ENCODE assay signal across 8 cellular contexts in genomic region chr12:64181504-64182291, GRCh38. TPM values are rescaled to one million over a fixed set of nuclear protein-coding genes. Genes with fewer than 3 reads are reported as not detected.
DNase-seq lines count a peak whose midpoint lies in the region; ATAC-seq and TF ChIP-seq lines count a peak whose summit lies in the region.

No MANE protein-coding gene starts in this region.

- POLR2A ChIA-PET in PC-3 (lab: Charles Lee; ENCODE audit: unreplicated experiment) = interaction anchor here (0.5 to 0.9 kb wide), 4 partner anchors 33 to 338 kb away, joined by 3 to 6 read pairs (median 4); no protein-coding TSS in a partner anchor
- POLR2A ChIA-PET in CD8-positive, alpha-beta memory T cell (lab: Charles Lee) = no interaction called here
- POLR2A ChIA-PET in activated CD8-positive, alpha-beta T cell treated with anti-CD3 and anti-CD28 coated beads, Interleukin-2, amount 10 ng/mL, durations not matched to agents 7 days and 5 days (lab: Charles Lee) = interaction anchor here (0.6 kb wide), 1 partner anchor 98 kb away, joined by 3 read pairs; no protein-coding TSS in a partner anchor

- H3K4me1 Mint-ChIP-seq in nephron = peaks cover 7% of the 10 kb centered on the region
- no peaks in the 10 kb centered on the region for H3K4me1 Mint-ChIP-seq in CD8-positive, alpha-beta memory T cell
- no peaks in the 10 kb centered on the region for H3K4me1 Mint-ChIP-seq in activated CD8-positive, alpha-beta T cell treated with anti-CD3 and anti-CD28 coated beads, Interleukin-2, amount 10 ng/mL, durations not matched to agents 7 days and 5 days (ENCODE audit: low read depth)

- no peaks in the 10 kb centered on the region for H3K79me2 ChIP-seq in PC-3 (ENCODE audit: low read length)

- no peaks in the 10 kb centered on the region for H4K20me1 ChIP-seq in PC-3 (ENCODE audit: low read length)

- peaks cover 16% of the 10 kb centered on the region for H3F3A ChIP-seq in PC-3 (ENCODE audit: low read length, unreplicated experiment)

- H3K4me1 ChIP-seq in HAP-1 (no peaks in the 10 kb centered on the region), PC-3 (ENCODE audit: insufficient read depth, low read length) (peaks cover 60% of the 10 kb centered on the region)
- H3K4me1 ChIP-seq in CD8-positive, alpha-beta memory T cell (ENCODE audit: insufficient read depth, low read length) = no peaks in the 10 kb centered on the region

- no peaks in the 10 kb centered on the region for H3K36me3 ChIP-seq in HAP-1 (replicated peaks)
- H3K36me3 ChIP-seq in PC-3 (ENCODE audit: low read depth, low read length) = no peaks in the 10 kb centered on the region
- H3K36me3 ChIP-seq in CD8-positive, alpha-beta memory T cell (ENCODE audit: insufficient read depth, low read length) = no peaks in the 10 kb centered on the region

- no peaks in the 10 kb centered on the region for H3K27me3 Mint-ChIP-seq in nephron (ENCODE audit: low read depth)
- no peaks in the 10 kb centered on the region for H3K27me3 Mint-ChIP-seq in CD8-positive, alpha-beta memory T cell
- H3K27me3 Mint-ChIP-seq in activated CD8-positive, alpha-beta T cell treated with anti-CD3 and anti-CD28 coated beads, Interleukin-2, amount 10 ng/mL, durations not matched to agents 7 days and 5 days (ENCODE audit: low read depth) = no peaks in the 10 kb centered on the region

- peak overlapping the region; percentile 85 for H3K9ac ChIP-seq in PC-3 (ENCODE audit: low read length)

- no peaks in the 10 kb centered on the region for H3K36me3 Mint-ChIP-seq in nephron (ENCODE audit: low read depth)
- peaks cover 1 to 21% (median 5%) of the 10 kb centered on the region in 3 donors for H3K36me3 Mint-ChIP-seq in CD8-positive, alpha-beta memory T cell
- H3K36me3 Mint-ChIP-seq in activated CD8-positive, alpha-beta T cell treated with anti-CD3 and anti-CD28 coated beads, Interleukin-2, amount 10 ng/mL, durations not matched to agents 7 days and 5 days (ENCODE audit: low read depth) = no peaks in the 10 kb centered on the region

- TF ChIP-seq CTCF in AG10803 (conservative IDR thresholded peaks at IDR 0.05; ENCODE audit: low read length) = peak; percentile 67
- TF ChIP-seq CTCF in PC-3 (conservative IDR thresholded peaks at IDR 0.05; ENCODE audit: low read depth, low read length) = peak; percentile 77
- peak; percentile 63 to 65 (median 64) for TF ChIP-seq CTCF in nephron (IDR thresholded peaks at IDR 0.05; ENCODE audit: unreplicated experiment in 3 of 3)

- CTCF ChIA-PET in PC-3 (lab: Charles Lee) = interaction anchor here (0.6 to 1.0 kb wide), 5 partner anchors 10 to 338 kb away, joined by 3 to 4 read pairs (median 3); no protein-coding TSS in a partner anchor
- CTCF ChIA-PET in CD8-positive, alpha-beta memory T cell (lab: Charles Lee) = no interaction called here
- CTCF ChIA-PET in activated CD8-positive, alpha-beta T cell treated with anti-CD3 and anti-CD28 coated beads, Interleukin-2, amount 10 ng/mL, durations not matched to agents 7 days and 5 days (lab: Charles Lee) = interaction anchor here (0.6 kb wide), 1 partner anchor 40 kb away, joined by 3 read pairs; no protein-coding TSS in a partner anchor

- H2AFZ ChIP-seq in PC-3 (ENCODE audit: low read length) = 0 out of 2 replicates have a peak overlapping the region, but pooled peaks have one; percentile 23

- H3K9me3 Mint-ChIP-seq in nephron = no peaks in the 10 kb centered on the region
- no peaks in the 10 kb centered on the region for H3K9me3 Mint-ChIP-seq in CD8-positive, alpha-beta memory T cell
- H3K9me3 Mint-ChIP-seq in activated CD8-positive, alpha-beta T cell treated with anti-CD3 and anti-CD28 coated beads, Interleukin-2, amount 10 ng/mL, durations not matched to agents 7 days and 5 days (ENCODE audit: insufficient read depth) = no peaks in the 10 kb centered on the region

- no peak overlapping the region for H3K4me3 Mint-ChIP-seq in nephron
- H3K4me3 Mint-ChIP-seq in CD8-positive, alpha-beta memory T cell = no peak overlapping the region
- H3K4me3 Mint-ChIP-seq in activated CD8-positive, alpha-beta T cell treated with anti-CD3 and anti-CD28 coated beads, Interleukin-2, amount 10 ng/mL, durations not matched to agents 7 days and 5 days = no peak overlapping the region

- no peaks in the 10 kb centered on the region for H3K27me3 ChIP-seq in HAP-1 (ENCODE audit: low read depth)
- H3K27me3 ChIP-seq in PC-3 (ENCODE audit: low read length) = no peaks in the 10 kb centered on the region
- H3K27me3 ChIP-seq in CD8-positive, alpha-beta memory T cell (ENCODE audit: insufficient read depth, low read length, poor library complexity, severe bottlenecking) = no peaks in the 10 kb centered on the region

- intact Hi-C loops in PC-3 (cut with micrococcal nuclease) = loop anchor here (1.0 to 5.0 kb wide), 5 partner anchors 41 to 337 kb away; partner anchors contain the start of genes KICS2 and SRGAP1

- peak overlapping the region; percentile 28 for H3K4me3 ChIP-seq in AG10803 (ENCODE audit: low read length)
- H3K4me3 ChIP-seq in HAP-1 = no peak overlapping the region
- H3K4me3 ChIP-seq in PC-3 (ENCODE audit: low read length) = peak overlapping the region; percentile 44; the same call in 1 of the 2 replicates
- no peak overlapping the region for H3K4me3 ChIP-seq in CD8-positive, alpha-beta memory T cell (ENCODE audit: low read length)

- in situ Hi-C loops in HAP-1 (cut with MboI; ENCODE audit: low sequenced_read_pairs) = no loop called here

- H3K27ac Mint-ChIP-seq in nephron = peak overlapping the region in 2 of 3 experiments; percentile 48 to 49
- H3K27ac Mint-ChIP-seq in CD8-positive, alpha-beta memory T cell = no peak overlapping the region
- H3K27ac Mint-ChIP-seq in activated CD8-positive, alpha-beta T cell treated with anti-CD3 and anti-CD28 coated beads, Interleukin-2, amount 10 ng/mL, durations not matched to agents 7 days and 5 days = no peak overlapping the region

- peak overlapping the region; percentile 79 for H3K4me2 ChIP-seq in PC-3 (ENCODE audit: low read length)

- H3K9me3 ChIP-seq in HAP-1 (no peaks in the 10 kb centered on the region), PC-3 (ENCODE audit: low read length) (no peaks in the 10 kb centered on the region)
- H3K9me3 ChIP-seq in CD8-positive, alpha-beta memory T cell (ENCODE audit: low read length) = no peaks in the 10 kb centered on the region

- DNase-seq in AG10803 (ENCODE audit: low read depth) (peak; percentile 96), HAP-1 (ENCODE audit: low spot score in 2 of 2) (peak; percentile 48 to 55), PC-3 (peak; percentile 99), epithelial cell of prostate (ENCODE audit: low read depth, low spot score) (peak; percentile 95)
- DNase-seq in CD8-positive, alpha-beta memory T cell = no peak
- no peak for DNase-seq in activated CD8-positive, alpha-beta T cell treated with anti-CD3 and anti-CD28 coated beads, Interleukin-2, amount 10 ng/mL, durations not matched to agents 7 days and 5 days

- no peaks in the 10 kb centered on the region for H3K9me2 ChIP-seq in PC-3 (replicated peaks; ENCODE audit: low read length)

- no TSS peak for BruUV-seq in PC-3 (replicated peaks; lab: Mats Ljungman, UMichigan)

- ATAC-seq in PC-3 = peak; percentile 87
- ATAC-seq in HG02973 (IDR thresholded peaks at IDR 0.05; ENCODE audit: unreplicated experiment) = no peak
- ATAC-seq in activated CD8-positive, alpha-beta T cell treated with anti-CD3 and anti-CD28 coated beads, Interleukin-2, amount 10 ng/mL, durations not matched to agents 7 days and 5 days = no peak

- H3K27ac ChIP-seq in PC-3 (ENCODE audit: low read length) (peak overlapping the region; percentile 99), epithelial cell of prostate (peak overlapping the region; percentile 97)
- no peak overlapping the region for H3K27ac ChIP-seq in CD8-positive, alpha-beta memory T cell (ENCODE audit: low read depth, low read length)

RNA-seq across cellular contexts. Expression of gene KICS2, which starts 40.4 kb away (rescaled TPM):
- total RNA-seq in PC-3 (2014; rRNA removed) = 11.9 and 16.4 TPM in 2 replicates
- total RNA-seq in CD8-positive, alpha-beta memory T cell = 10 to 100 TPM; 14.2 to 15.7 TPM
- 7.6 TPM for polyA plus RNA-seq in CD8-positive, alpha-beta memory T cell
- 1 to 10 TPM; 7.7 to 9.9 TPM for total RNA-seq in activated CD8-positive, alpha-beta T cell treated with anti-CD3 and anti-CD28 coated beads, Interleukin-2, amount 10 ng/mL, durations not matched to agents 7 days and 5 days

Comparison
In these comparisons a context has a peak if more than half of its experiments do, and no peak if none do; other contexts are left out.
1. DNase-seq: peak in AG10803 (single experiment), HAP-1 (2 of 2), PC-3 (single experiment) and epithelial cell of prostate (single experiment); none in CD8-positive, alpha-beta memory T cell (0 of 5) and activated CD8-positive, alpha-beta T cell treated with anti-CD3 and anti-CD28 coated beads, Interleukin-2, amount 10 ng/mL, durations not matched to agents 7 days and 5 days (single experiment).
2. H3K4me3 ChIP-seq: peak in AG10803 (single experiment) and PC-3 (single experiment); none in HAP-1 (single experiment) and CD8-positive, alpha-beta memory T cell (single experiment).
3. H3K27ac Mint-ChIP-seq: peak in nephron (2 of 3); none in CD8-positive, alpha-beta memory T cell (0 of 8) and activated CD8-positive, alpha-beta T cell treated with anti-CD3 and anti-CD28 coated beads, Interleukin-2, amount 10 ng/mL, durations not matched to agents 7 days and 5 days (single experiment).
4. Peak in every context shown above with its lines, with median percentiles within 50 percentile points of each other: CTCF ChIP-seq.